Comparison of ENCODE assay signal across 1 cellular context in the genomic region with DNA sequence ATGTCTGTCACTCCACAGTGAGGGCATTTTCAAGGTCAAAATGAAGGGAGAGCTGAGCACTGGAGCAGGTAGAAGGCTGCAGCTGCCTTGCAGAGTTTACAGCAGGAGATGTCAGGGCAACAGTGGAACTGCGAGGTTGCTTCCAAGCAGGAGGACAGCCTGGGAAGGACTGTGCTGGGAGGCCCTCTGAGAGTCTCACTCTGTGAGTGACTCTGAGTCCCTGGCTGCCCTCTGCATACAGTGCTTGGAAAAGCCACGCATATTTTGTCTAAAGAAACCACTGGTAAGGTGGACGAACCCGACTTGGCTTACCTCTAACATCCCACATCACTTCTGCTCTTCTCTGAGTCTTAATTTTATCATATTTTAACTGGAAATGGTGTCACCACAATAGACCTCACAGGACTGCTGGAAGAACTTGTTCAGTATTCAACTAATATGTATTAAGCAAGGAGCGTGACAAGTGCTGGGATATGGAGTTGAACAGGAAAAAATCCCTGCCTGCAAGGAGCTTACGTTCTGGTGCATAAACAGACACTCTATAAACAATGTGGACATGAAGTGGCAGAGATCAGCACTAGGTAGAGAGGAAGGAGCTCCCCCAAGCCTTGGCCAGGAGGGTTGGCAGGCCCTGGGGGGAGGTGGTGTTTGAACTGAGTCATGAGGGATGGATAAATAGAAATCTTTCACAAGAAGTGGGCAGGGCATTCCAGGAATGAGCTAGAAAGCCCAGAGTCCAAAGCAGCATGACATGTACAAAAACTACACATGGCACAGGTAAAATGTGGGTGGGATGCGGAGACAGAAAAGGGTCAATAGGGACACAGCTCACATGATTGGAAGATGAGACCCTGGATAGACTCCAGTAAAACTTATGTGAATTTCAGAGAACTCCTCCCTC.
TF ChIP-seq lines count a peak whose summit lies in the region.

No MANE protein-coding gene starts in this region.

TF ChIP-seq in liver, 16 proteins besides CTCF, POLR2A, EP300 and RAD21 (continued from another document):
- no peak for TF ChIP-seq GABPA (IDR thresholded peaks at IDR 0.05 in 1 of 2, conservative IDR thresholded peaks at IDR 0.05 in 1 of 2)
- TF ChIP-seq, protein P1, sequence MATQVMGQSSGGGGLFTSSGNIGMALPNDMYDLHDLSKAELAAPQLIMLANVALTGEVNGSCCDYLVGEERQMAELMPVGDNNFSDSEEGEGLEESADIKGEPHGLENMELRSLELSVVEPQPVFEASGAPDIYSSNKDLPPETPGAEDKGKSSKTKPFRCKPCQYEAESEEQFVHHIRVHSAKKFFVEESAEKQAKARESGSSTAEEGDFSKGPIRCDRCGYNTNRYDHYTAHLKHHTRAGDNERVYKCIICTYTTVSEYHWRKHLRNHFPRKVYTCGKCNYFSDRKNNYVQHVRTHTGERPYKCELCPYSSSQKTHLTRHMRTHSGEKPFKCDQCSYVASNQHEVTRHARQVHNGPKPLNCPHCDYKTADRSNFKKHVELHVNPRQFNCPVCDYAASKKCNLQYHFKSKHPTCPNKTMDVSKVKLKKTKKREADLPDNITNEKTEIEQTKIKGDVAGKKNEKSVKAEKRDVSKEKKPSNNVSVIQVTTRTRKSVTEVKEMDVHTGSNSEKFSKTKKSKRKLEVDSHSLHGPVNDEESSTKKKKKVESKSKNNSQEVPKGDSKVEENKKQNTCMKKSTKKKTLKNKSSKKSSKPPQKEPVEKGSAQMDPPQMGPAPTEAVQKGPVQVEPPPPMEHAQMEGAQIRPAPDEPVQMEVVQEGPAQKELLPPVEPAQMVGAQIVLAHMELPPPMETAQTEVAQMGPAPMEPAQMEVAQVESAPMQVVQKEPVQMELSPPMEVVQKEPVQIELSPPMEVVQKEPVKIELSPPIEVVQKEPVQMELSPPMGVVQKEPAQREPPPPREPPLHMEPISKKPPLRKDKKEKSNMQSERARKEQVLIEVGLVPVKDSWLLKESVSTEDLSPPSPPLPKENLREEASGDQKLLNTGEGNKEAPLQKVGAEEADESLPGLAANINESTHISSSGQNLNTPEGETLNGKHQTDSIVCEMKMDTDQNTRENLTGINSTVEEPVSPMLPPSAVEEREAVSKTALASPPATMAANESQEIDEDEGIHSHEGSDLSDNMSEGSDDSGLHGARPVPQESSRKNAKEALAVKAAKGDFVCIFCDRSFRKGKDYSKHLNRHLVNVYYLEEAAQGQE (IDR thresholded peaks at IDR 0.05): peak; percentile 86
- TF ChIP-seq, protein P2, sequence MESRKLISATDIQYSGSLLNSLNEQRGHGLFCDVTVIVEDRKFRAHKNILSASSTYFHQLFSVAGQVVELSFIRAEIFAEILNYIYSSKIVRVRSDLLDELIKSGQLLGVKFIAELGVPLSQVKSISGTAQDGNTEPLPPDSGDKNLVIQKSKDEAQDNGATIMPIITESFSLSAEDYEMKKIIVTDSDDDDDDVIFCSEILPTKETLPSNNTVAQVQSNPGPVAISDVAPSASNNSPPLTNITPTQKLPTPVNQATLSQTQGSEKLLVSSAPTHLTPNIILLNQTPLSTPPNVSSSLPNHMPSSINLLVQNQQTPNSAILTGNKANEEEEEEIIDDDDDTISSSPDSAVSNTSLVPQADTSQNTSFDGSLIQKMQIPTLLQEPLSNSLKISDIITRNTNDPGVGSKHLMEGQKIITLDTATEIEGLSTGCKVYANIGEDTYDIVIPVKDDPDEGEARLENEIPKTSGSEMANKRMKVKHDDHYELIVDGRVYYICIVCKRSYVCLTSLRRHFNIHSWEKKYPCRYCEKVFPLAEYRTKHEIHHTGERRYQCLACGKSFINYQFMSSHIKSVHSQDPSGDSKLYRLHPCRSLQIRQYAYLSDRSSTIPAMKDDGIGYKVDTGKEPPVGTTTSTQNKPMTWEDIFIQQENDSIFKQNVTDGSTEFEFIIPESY (IDR thresholded peaks at IDR 0.05): peak; percentile 80
- TF ChIP-seq JUND (IDR thresholded peaks at IDR 0.05): peak; percentile 59 to 87
- TF ChIP-seq HNF4A (conservative IDR thresholded peaks at IDR 0.05): peak; percentile 78 to 91
- TF ChIP-seq ATF3 (IDR thresholded peaks at IDR 0.05): no peak
- no peak for TF ChIP-seq HNF4G (IDR thresholded peaks at IDR 0.05)
- TF ChIP-seq, protein P3, sequence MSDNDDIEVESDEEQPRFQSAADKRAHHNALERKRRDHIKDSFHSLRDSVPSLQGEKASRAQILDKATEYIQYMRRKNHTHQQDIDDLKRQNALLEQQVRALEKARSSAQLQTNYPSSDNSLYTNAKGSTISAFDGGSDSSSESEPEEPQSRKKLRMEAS (IDR thresholded peaks at IDR 0.05): peak; percentile 100
- peak in 1 of 2 donors; percentile 27 for TF ChIP-seq EGR1 (IDR thresholded peaks at IDR 0.05; ENCODE audit: low read depth in 2 of 2)
- peak in 1 of 2 donors; percentile 82 for TF ChIP-seq RXRA (IDR thresholded peaks at IDR 0.05)
- TF ChIP-seq FOXA1 (IDR thresholded peaks at IDR 0.05): peak; percentile 79
- TF ChIP-seq YY1 (IDR thresholded peaks at IDR 0.05): peak; percentile 86
- peak; percentile 72 for TF ChIP-seq SP1 (IDR thresholded peaks at IDR 0.05)
